Comparison of ENCODE assay signal across 25 cellular contexts in the genomic region with DNA sequence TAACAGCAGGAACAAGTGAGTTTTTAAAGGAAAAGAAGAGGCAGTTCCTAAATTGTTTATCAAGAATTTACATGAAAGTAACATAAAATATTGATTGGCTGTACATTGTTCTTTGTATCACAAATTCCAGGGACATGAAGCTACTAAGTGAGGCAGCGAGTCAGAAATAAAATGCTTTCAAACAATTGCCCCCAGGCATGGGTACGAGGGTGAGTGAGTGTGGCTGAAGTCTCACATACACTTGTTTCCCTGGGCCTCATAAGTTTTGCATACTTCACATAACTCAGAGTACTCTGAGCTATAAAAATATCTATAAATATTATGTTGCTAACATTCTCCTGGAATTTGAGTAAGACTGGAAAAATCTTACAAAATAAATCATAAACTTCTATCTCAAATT.
"Had no signal": no experiment of that assay in that cellular context is flagged by ENCODE, and none has a peak within 500 bp of the region (broad histone marks: within the 10 kb centered on the region; RNA-seq: fewer than 3 reads in every experiment).

No MANE protein-coding gene starts in this region.

- FAIRE-seq: bronchial epithelial cell, K562 had no signal

- DNase-seq: activated CD4-positive, alpha-beta T cell treated with anti-CD3 and anti-CD28 coated beads for 36 hours; activated CD4-positive, alpha-beta T cell treated with anti-CD3 and anti-CD28 coated beads, Interleukin-2, amount 10 ng/mL, durations not matched to agents 7 days and 5 days; activated CD4-positive, alpha-beta T cell treated with anti-CD3 and anti-CD28 coated beads, Interleukin-2, amount 50 U/mL, for 48 hours; activated CD8-positive, alpha-beta T cell treated with anti-CD3 and anti-CD28 coated beads, Interleukin-2, amount 10 ng/mL, durations not matched to agents 7 days and 5 days; activated gamma-delta T cell; activated naive CD4-positive, alpha-beta T cell treated with Interleukin-2 at 50 U/mL for 16 hours; activated naive CD8-positive, alpha-beta T cell treated with anti-CD3 and anti-CD28 coated beads, Interleukin-2, amount 10 ng/mL, durations not matched to agents 7 days and 5 days; activated T-cell treated with anti-CD3 and anti-CD28 coated beads, Interleukin-2, amount 50 U/mL, for 24 hours; adrenal gland; caudate nucleus; cerebellar nuclear complex; NCI-H1436 treated with DMSO at 0.1 percent for 48 hours; NCI-H1694 treated with DMSO at 0.1 percent for 48 hours; NCI-H2029; NCI-H345; NCI-H524 treated with DMSO at 0.1 percent for 48 hours; NCI-H748 treated with DMSO at 0.1 percent for 48 hours; OCI-M1; RPMI8226; T1000 had no signal

- ATAC-seq: activated CD4-positive, alpha-beta T cell treated with anti-CD3 and anti-CD28 coated beads for 36 hours; activated CD4-positive, CD25-positive, alpha-beta regulatory T cell treated with anti-CD3 and anti-CD28 coated beads, Interleukin-2, amount 50 U/mL, for 24 hours; activated CD8-positive, alpha-beta T cell treated with anti-CD3 and anti-CD28 coated beads, Interleukin-2, amount 10 ng/mL, durations not matched to agents 7 days and 5 days; K562; Panc1; WTC11 had no signal
